ENCODE assay signal across 1 cellular context in the genomic region with DNA sequence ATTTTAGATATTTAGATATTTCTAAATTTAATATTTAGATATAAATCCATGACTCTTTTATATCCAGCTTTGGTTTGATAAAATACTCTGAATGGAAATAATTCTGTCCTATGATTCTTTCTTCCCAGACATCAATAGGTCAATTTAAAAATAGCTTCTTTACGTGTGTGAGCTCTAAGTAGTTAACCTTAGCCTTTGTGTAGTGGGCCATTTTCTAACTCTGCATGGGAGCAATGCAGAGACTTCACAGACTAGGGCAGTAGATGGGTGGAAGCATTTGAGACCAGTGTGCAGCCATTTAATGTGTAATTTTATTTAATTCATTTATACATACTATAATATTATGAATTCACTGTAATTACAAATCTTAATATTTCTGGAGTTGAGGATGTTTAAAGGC.
TF ChIP-seq lines count a peak whose summit lies in the region.

No MANE protein-coding gene starts in this region.

TF ChIP-seq in GM12878, 131 proteins besides CTCF, POLR2A, EP300 and RAD21:
- TF ChIP-seq HSF1 (IDR thresholded peaks at IDR 0.05; ENCODE audit: low read depth, low read length) (no peak), RFX5 (IDR thresholded peaks at IDR 0.05; ENCODE audit: low read depth, low read length) (no peak), KAT2A (conservative IDR thresholded peaks at IDR 0.05; ENCODE audit: control insufficient read depth, low read depth, low read length) (no peak), FOXM1 (IDR thresholded peaks at IDR 0.05; ENCODE audit: low read depth, low read length) (no peak), SIX5 (IDR thresholded peaks at IDR 0.05; ENCODE audit: low read depth, low read length, severe bottlenecking) (no peak), IKZF2 (IDR thresholded peaks at IDR 0.05) (no peak), ESRRA (IDR thresholded peaks at IDR 0.05; ENCODE audit: low read length) (no peak)
TF ChIP-seq in GM12878: peak in this region for 0.
